19 cellular contexts compared by ENCODE assay signal in the genomic region with DNA sequence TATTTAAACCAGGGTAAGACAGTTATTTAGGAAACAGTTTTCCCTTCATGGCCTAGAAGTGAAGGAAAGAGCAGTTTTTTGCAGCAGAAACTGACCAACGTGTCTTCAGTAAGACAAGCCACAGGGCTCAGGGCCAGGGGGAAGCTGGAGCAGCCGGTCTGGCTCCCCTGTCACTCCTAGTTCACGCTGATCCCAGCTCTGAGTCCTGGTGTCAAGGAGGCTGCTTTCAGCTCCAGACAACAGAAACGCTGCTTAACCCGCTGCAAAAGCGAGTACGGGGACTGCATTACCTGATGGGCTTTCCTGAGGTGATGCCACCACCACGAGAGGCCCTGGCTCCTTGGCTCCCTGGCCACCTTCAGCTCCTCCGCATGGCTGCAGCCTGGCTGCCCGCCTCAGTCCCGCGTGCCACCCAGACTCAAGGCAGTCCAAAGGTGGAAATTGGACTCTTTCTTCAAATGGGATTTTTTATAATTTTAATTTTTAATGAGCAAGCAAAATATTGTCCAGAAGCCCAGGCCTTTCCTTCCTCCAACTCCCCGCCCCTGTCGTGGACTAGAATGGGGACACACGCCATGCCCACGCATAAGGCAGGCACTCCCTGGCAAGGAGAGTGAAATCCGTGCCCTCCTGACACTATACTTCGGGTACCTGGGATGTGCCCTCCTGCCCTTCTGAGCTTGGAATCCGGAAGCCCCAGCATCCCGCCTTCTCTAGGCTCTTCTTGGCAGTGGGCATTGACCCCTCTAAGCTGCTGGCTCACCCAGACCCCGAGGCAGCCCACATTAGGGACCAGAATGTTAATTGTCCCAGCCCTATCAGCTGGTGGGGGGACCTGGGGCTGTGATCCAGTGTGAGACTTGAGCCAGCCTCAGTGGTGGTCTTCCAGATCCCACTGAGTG.
A peak's percentile ranks its signal among the peaks of the same experiment; 100 is the strongest.
DNase-seq lines count a peak whose midpoint lies in the region; ATAC-seq and TF ChIP-seq lines count a peak whose summit lies in the region.
"Had no signal": no experiment of that assay in that cellular context is flagged by ENCODE, and none has a peak within 500 bp of the region (broad histone marks: within the 10 kb centered on the region; RNA-seq: fewer than 3 reads in every experiment).

No MANE protein-coding gene starts in this region.

- H3K4me3 ChIP-seq in heart right ventricle (no peak overlapping the region), coronary artery (no peak overlapping the region), neural cell (ENCODE audit: low read length) (no peak overlapping the region), vagina (no peak overlapping the region)
- H3K4me3 ChIP-seq: BLaER1 treated with 17β-estradiol and CSF1 and Interleukin-3, amounts not matched to agents 10 nM and 100 nM; MG63; PC-9 had no signal

- no peak for TF ChIP-seq EP300 in neural cell (conservative IDR thresholded peaks at IDR 0.05; ENCODE audit: poor library complexity, severe bottlenecking)

- TF ChIP-seq CTCF in heart right ventricle (IDR thresholded peaks at IDR 0.05) (no peak), coronary artery (IDR thresholded peaks at IDR 0.05) (no peak), neural cell (IDR thresholded peaks at IDR 0.05; ENCODE audit: poor library complexity, severe bottlenecking) (no peak), vagina (IDR thresholded peaks at IDR 0.05) (no peak)

- no peaks in the 10 kb centered on the region for H3K36me3 ChIP-seq in heart right ventricle
- no peaks in the 10 kb centered on the region for H3K36me3 ChIP-seq in neural cell (ENCODE audit: insufficient read depth, low read length)
- H3K36me3 ChIP-seq in vagina, result no peaks in the 10 kb centered on the region
- H3K36me3 ChIP-seq: BLaER1 treated with 17β-estradiol and CSF1 and Interleukin-3, amounts not matched to agents 10 nM and 100 nM; MG63 had no signal

- H3K9me3 ChIP-seq in heart right ventricle (no peaks in the 10 kb centered on the region), neural cell (ENCODE audit: low read length) (no peaks in the 10 kb centered on the region), vagina (no peaks in the 10 kb centered on the region)
- H3K9me3 ChIP-seq: BLaER1 treated with 17β-estradiol and CSF1 and Interleukin-3, amounts not matched to agents 10 nM and 100 nM; MG63 had no signal

- H3K4me1 ChIP-seq in heart right ventricle (peaks cover 0 to 10% (median 0%) of the 10 kb centered on the region in 9 donors), vagina (peaks cover 9% of the 10 kb centered on the region)

- no peak overlapping the region for H3K4me2 ChIP-seq in neural cell (ENCODE audit: low read length)
- H3K4me2 ChIP-seq: PC-9 had no signal

- no peak overlapping the region for H3K27ac ChIP-seq in heart right ventricle
- H3K27ac ChIP-seq in coronary artery, result no peak overlapping the region
- no peak overlapping the region for H3K27ac ChIP-seq in neural cell (ENCODE audit: low read length)
- no peak overlapping the region for H3K27ac ChIP-seq in vagina
- H3K27ac ChIP-seq: BLaER1 treated with 17β-estradiol and CSF1 and Interleukin-3, amounts not matched to agents 10 nM and 100 nM; PC-9; RWPE1 had no signal

- ATAC-seq in heart right ventricle, result no peak
- no peak for ATAC-seq in GM19463 (IDR thresholded peaks at IDR 0.05; ENCODE audit: unreplicated experiment)

- H3F3A ChIP-seq in neural cell (ENCODE audit: insufficient read depth, low read length, poor library complexity, severe bottlenecking), result no peaks in the 10 kb centered on the region

- TF ChIP-seq RAD21 in neural cell (conservative IDR thresholded peaks at IDR 0.05), result no peak

- WGBS in heart right ventricle, 2 donors, result 76 to 79% methylated on average over 21 of the region's 21 CpGs

- H3K79me2 ChIP-seq in neural cell (replicated peaks; ENCODE audit: insufficient read depth, low read length), result no peaks in the 10 kb centered on the region

- DNase-seq in cardiac septum (ENCODE audit: low spot score) (peak; percentile 58), heart right ventricle (no peak), coronary artery (ENCODE audit: low spot score) (peak; percentile 62), vagina (ENCODE audit: extremely low spot score in 2 of 2) (peak; percentile 44 to 55), NCI-H2196 (lab: John Stamatoyannopoulos, UW; ENCODE audit: unreplicated experiment) (no peak)
- DNase-seq: CD8-positive, alpha-beta memory T cell; DMS53; EL; Kasumi-1; MG63; NCI-H1048; NCI-H1436; NCI-H2171 treated with DMSO at 0.1 percent for 48 hours; NCI-H774; PC-9 had no signal

- intact Hi-C loops in cardiac septum (cut with DNase I), result no loop called here
- intact Hi-C loops in heart right ventricle (cut with DNase I), result loop anchor here in 2 of 10 donors (10.0 kb wide), 2 partner anchors 148 to 158 kb away; no protein-coding TSS in a partner anchor
- intact Hi-C loops in vagina (cut with DNase I), result no loop called here

- TF ChIP-seq POLR2A in vagina (IDR thresholded peaks at IDR 0.05), result no peak

- H3K27me3 ChIP-seq in heart right ventricle (peaks cover 0 to 58% (median 43%) of the 10 kb centered on the region in 7 donors), neural cell (ENCODE audit: insufficient read depth, low read depth, low read length) (no peaks in the 10 kb centered on the region), vagina (no peaks in the 10 kb centered on the region)
- H3K27me3 ChIP-seq: BLaER1 treated with 17β-estradiol and CSF1 and Interleukin-3, amounts not matched to agents 10 nM and 100 nM; MG63 had no signal

- H3K9me2 ChIP-seq in neural cell (ENCODE audit: insufficient read depth, low read length), result no peaks in the 10 kb centered on the region

- no peaks in the 10 kb centered on the region for H4K20me1 ChIP-seq in neural cell (ENCODE audit: insufficient read depth)

- H2AFZ ChIP-seq in neural cell (ENCODE audit: low read depth, low read length), result no peak overlapping the region
- H2AFZ ChIP-seq: PC-9 had no signal

- peak overlapping the region; percentile 20 for H3K9ac ChIP-seq in neural cell (ENCODE audit: low read length)
- H3K9ac ChIP-seq: BLaER1 treated with 17β-estradiol and CSF1 and Interleukin-3, amounts not matched to agents 10 nM and 100 nM had no signal

TF ChIP-seq in neural cell, 6 proteins besides CTCF, POLR2A, EP300 and RAD21:
- TF ChIP-seq SMC3 (conservative IDR thresholded peaks at IDR 0.05; ENCODE audit: poor library complexity) (no peak), POLR2AphosphoS5 (IDR thresholded peaks at IDR 0.05) (no peak), MXI1 (conservative IDR thresholded peaks at IDR 0.05; ENCODE audit: poor library complexity, severe bottlenecking) (no peak), TAF1 (IDR thresholded peaks at IDR 0.05; ENCODE audit: low read depth) (no peak), EZH2 (IDR thresholded peaks at IDR 0.05; ENCODE audit: borderline replicate concordance, insufficient read depth, low read length, poor library complexity, severe bottlenecking) (no peak)
- TF ChIP-seq, protein P1, sequence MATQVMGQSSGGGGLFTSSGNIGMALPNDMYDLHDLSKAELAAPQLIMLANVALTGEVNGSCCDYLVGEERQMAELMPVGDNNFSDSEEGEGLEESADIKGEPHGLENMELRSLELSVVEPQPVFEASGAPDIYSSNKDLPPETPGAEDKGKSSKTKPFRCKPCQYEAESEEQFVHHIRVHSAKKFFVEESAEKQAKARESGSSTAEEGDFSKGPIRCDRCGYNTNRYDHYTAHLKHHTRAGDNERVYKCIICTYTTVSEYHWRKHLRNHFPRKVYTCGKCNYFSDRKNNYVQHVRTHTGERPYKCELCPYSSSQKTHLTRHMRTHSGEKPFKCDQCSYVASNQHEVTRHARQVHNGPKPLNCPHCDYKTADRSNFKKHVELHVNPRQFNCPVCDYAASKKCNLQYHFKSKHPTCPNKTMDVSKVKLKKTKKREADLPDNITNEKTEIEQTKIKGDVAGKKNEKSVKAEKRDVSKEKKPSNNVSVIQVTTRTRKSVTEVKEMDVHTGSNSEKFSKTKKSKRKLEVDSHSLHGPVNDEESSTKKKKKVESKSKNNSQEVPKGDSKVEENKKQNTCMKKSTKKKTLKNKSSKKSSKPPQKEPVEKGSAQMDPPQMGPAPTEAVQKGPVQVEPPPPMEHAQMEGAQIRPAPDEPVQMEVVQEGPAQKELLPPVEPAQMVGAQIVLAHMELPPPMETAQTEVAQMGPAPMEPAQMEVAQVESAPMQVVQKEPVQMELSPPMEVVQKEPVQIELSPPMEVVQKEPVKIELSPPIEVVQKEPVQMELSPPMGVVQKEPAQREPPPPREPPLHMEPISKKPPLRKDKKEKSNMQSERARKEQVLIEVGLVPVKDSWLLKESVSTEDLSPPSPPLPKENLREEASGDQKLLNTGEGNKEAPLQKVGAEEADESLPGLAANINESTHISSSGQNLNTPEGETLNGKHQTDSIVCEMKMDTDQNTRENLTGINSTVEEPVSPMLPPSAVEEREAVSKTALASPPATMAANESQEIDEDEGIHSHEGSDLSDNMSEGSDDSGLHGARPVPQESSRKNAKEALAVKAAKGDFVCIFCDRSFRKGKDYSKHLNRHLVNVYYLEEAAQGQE (IDR thresholded peaks at IDR 0.05; ENCODE audit: borderline replicate concordance), result no peak

Comparison
In these comparisons a context has a peak if more than half of its experiments do, and no peak if none do; other contexts are left out.
1. DNase-seq: peak in cardiac septum (single experiment), coronary artery (single experiment) and vagina (2 of 2); none in heart right ventricle (0 of 2) and NCI-H2196 (single experiment).